Comparison of ENCODE assay signal across 17 cellular contexts in the genomic region with DNA sequence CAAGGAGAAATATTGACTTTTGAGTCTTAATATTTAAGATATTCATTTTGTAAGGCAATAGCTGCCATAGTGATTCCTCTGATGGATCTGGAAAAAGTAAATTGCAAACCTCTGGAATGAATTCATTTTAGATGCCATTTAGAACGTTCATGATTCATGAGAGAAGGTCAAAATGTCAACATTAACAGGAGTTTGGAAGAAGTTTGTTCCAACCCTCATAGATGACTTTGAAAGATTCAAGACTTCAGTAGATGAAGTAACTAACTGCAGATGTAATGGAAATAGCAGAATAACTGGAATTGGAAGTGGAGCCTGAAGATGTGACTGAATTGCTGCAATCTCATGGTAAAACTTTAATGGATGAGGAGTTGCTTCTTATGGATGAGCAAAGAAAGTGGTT.
DNase-seq lines count a peak whose midpoint lies in the region; ATAC-seq and TF ChIP-seq lines count a peak whose summit lies in the region.
"Had no signal": no experiment of that assay in that cellular context is flagged by ENCODE, and none has a peak within 500 bp of the region (broad histone marks: within the 10 kb centered on the region; RNA-seq: fewer than 3 reads in every experiment).

No MANE protein-coding gene starts in this region.

- H3K4me1 Mint-ChIP-seq in HFFc6 (ENCODE audit: low read depth) (peaks cover 50% of the 10 kb centered on the region), chondrocyte (ENCODE audit: low read depth) (peaks cover 28% of the 10 kb centered on the region)
- H3K4me1 Mint-ChIP-seq in stimulated activated naive CD8-positive, alpha-beta T cell treated with anti-CD3 and anti-CD28 coated beads, Interleukin-15, amount 100 ng/mL, for 72 hours: no peaks in the 10 kb centered on the region
- H3K4me1 Mint-ChIP-seq: CD14-positive monocyte; CD4-positive, alpha-beta memory T cell; H9 had no signal

- H3K9me3 Mint-ChIP-seq in HFFc6 (peaks cover 6% of the 10 kb centered on the region; the same call in 1 of the 2 replicates), chondrocyte (ENCODE audit: low read depth) (peaks cover 22% of the 10 kb centered on the region)
- peaks cover 0 to 11% of the 10 kb centered on the region in 2 donors for H3K9me3 Mint-ChIP-seq in stimulated activated naive CD8-positive, alpha-beta T cell treated with anti-CD3 and anti-CD28 coated beads, Interleukin-15, amount 100 ng/mL, for 72 hours

- DNase-seq in EL (peak; percentile 26), HFFc6 (no peak), fibroblast of gingiva (ENCODE audit: low read depth) (peak; percentile 44), foreskin fibroblast (peak; percentile 37 to 67), chondrocyte (ENCODE audit: low spot score) (no peak), GM10266 (ENCODE audit: extremely low spot score) (no peak), AML-193 (lab: John Stamatoyannopoulos, UW) (no peak)
- DNase-seq in stimulated activated naive CD8-positive, alpha-beta T cell treated with anti-CD3 and anti-CD28 coated beads, Interleukin-15, amount 100 ng/mL, for 72 hours: no peak
- DNase-seq: ACHN; CD4-positive, alpha-beta memory T cell; DMS153; DMS79; H9; Kasumi-1; KG1 had no signal

- H3K4me3 Mint-ChIP-seq in HFFc6 (no peak overlapping the region), chondrocyte (ENCODE audit: unreplicated experiment) (no peak overlapping the region)
- H3K4me3 Mint-ChIP-seq in stimulated activated naive CD8-positive, alpha-beta T cell treated with anti-CD3 and anti-CD28 coated beads, Interleukin-15, amount 100 ng/mL, for 72 hours: no peak overlapping the region
- H3K4me3 Mint-ChIP-seq: CD14-positive monocyte; CD4-positive, alpha-beta memory T cell; H9 had no signal

- H3K36me3 Mint-ChIP-seq in HFFc6 (ENCODE audit: low read depth): peaks cover 7% of the 10 kb centered on the region
- peaks cover 6% of the 10 kb centered on the region for H3K36me3 Mint-ChIP-seq in chondrocyte (ENCODE audit: low read depth)
- H3K36me3 Mint-ChIP-seq: CD14-positive monocyte; CD4-positive, alpha-beta memory T cell had no signal

- H3K27me3 Mint-ChIP-seq in HFFc6 (ENCODE audit: insufficient read depth): no peaks in the 10 kb centered on the region
- H3K27me3 Mint-ChIP-seq in chondrocyte (ENCODE audit: low read depth): no peaks in the 10 kb centered on the region
- H3K27me3 Mint-ChIP-seq in stimulated activated naive CD8-positive, alpha-beta T cell treated with anti-CD3 and anti-CD28 coated beads, Interleukin-15, amount 100 ng/mL, for 72 hours: no peaks in the 10 kb centered on the region

- no peak overlapping the region for H3K4me3 ChIP-seq in foreskin fibroblast (ENCODE audit: low read depth in 1 of 2, low read length in 2 of 2)
- H3K4me3 ChIP-seq: BLaER1 had no signal

- H3K27ac Mint-ChIP-seq in HFFc6: 0 out of 2 replicates have a peak overlapping the region, but pooled peaks have one; percentile 17
- H3K27ac Mint-ChIP-seq in chondrocyte (ENCODE audit: unreplicated experiment): no peak overlapping the region
- H3K27ac Mint-ChIP-seq in stimulated activated naive CD8-positive, alpha-beta T cell treated with anti-CD3 and anti-CD28 coated beads, Interleukin-15, amount 100 ng/mL, for 72 hours: no peak overlapping the region
- H3K27ac Mint-ChIP-seq: CD14-positive monocyte; CD4-positive, alpha-beta memory T cell; H9 had no signal

- ATAC-seq in stimulated activated naive CD8-positive, alpha-beta T cell treated with anti-CD3 and anti-CD28 coated beads, Interleukin-15, amount 100 ng/mL, for 72 hours: no peak

- TF ChIP-seq CTCF in HFFc6 (IDR thresholded peaks at IDR 0.05) (no peak), foreskin fibroblast (IDR thresholded peaks at IDR 0.05; ENCODE audit: low read depth, low read length) (no peak), chondrocyte (IDR thresholded peaks at IDR 0.05) (no peak), GM10266 (IDR thresholded peaks at IDR 0.05; ENCODE audit: control insufficient read depth, insufficient read depth, low read depth, missing control alignments) (no peak)

Comparison
In these comparisons a context has a peak if more than half of its experiments do, and no peak if none do; other contexts are left out.
1. DNase-seq: peak in EL (single experiment), fibroblast of gingiva (single experiment) and foreskin fibroblast (2 of 2); none in HFFc6 (single experiment), chondrocyte (single experiment), GM10266 (single experiment), stimulated activated naive CD8-positive, alpha-beta T cell treated with anti-CD3 and anti-CD28 coated beads, Interleukin-15, amount 100 ng/mL, for 72 hours (0 of 2) and AML-193 (0 of 2).